ENCODE assay signal across 17 cellular contexts in the genomic region with DNA sequence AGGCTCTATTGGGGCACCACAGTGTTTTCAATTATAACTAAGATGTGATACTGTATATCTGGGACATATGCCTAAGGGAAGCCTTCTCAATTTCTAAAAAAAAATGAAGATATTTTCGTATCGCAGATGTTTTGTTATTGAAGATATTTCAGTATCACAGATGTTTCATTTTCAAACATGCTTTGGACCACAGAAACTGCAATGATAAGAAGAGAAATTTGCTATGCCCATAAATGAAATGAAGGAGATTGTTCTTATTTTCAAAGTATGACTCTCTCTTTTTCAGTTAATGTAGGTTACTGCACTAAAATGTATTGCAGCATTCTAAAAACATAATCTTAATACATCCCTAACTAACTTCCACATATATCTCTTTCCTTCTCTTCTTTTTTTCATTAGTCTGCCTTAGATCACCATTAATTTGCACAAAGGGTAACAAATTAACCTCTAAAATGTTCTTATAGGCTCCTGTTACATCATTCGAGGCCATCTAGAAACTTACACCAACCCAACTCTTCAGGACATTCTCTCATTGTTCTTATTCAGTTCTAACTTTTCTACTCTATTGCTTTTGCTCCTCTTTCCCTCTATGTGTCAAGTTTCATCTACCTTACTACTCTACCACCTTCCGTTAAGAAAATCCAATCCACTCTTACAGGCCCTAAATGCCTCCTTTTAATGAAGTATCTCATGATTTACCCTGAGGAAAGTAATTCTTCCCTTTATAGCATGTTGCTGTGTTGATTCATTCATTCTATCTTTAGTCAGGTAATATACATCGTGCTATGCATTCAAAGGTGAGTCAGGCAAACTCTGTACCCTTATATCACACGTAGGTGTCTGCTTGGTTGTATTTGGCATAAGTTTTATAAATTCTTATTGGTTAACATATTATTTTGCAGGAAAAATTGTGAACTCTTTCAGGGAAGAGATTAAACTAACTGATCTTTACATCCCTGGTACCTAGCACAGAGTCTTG.
A peak's percentile ranks its signal among the peaks of the same experiment; 100 is the strongest.
DNase-seq lines count a peak whose midpoint lies in the region; ATAC-seq, FAIRE-seq and TF ChIP-seq lines count a peak whose summit lies in the region.
"Had no signal": no experiment of that assay in that cellular context is flagged by ENCODE, and none has a peak within 500 bp of the region (broad histone marks: within the 10 kb centered on the region; RNA-seq: fewer than 3 reads in every experiment).

No MANE protein-coding gene starts in this region.

- H3K4me1 ChIP-seq in gastrocnemius medialis: peaks cover 0 to 6% of the 10 kb centered on the region in 2 donors
- H3K4me1 ChIP-seq in testis: no peaks in the 10 kb centered on the region

- H3K4me3 Mint-ChIP-seq in dendritic cell treated with granulocyte-macrophage colony-stimulating factor and Interleukin-4, amounts not matched to agents 40 ng/mL and 50 ng/mL, for 4 days: no peak overlapping the region
- H3K4me3 Mint-ChIP-seq in mesothelial cell of epicardium: no peak overlapping the region

- no peak for TF ChIP-seq CTCF in gastrocnemius medialis (IDR thresholded peaks at IDR 0.05 in 4 of 5, conservative IDR thresholded peaks at IDR 0.05 in 1 of 5)
- TF ChIP-seq CTCF in testis (IDR thresholded peaks at IDR 0.05): no peak
- no peak for TF ChIP-seq CTCF in mesothelial cell of epicardium (IDR thresholded peaks at IDR 0.05; ENCODE audit: unreplicated experiment)

- DNase-seq in GM12892 (ENCODE audit: insufficient read length) (no peak), gastrocnemius medialis (no peak), testis (no peak), NCI-H1436 (lab: John Stamatoyannopoulos, UW) (no peak), mesothelial cell of epicardium (ENCODE audit: low spot score in 2 of 2, unreplicated experiment in 2 of 2) (no peak)
- DNase-seq: activated CD4-positive, alpha-beta T cell treated with anti-CD3 and anti-CD28 coated beads, Interleukin-2, amount 50 U/mL, for 4 hours; activated gamma-delta T cell; erythroblast; H7; mesenchymal stem cell; NCI-H187; NCI-H510A; OCI-M1 had no signal

- no peaks in the 10 kb centered on the region for H3K27me3 ChIP-seq in gastrocnemius medialis
- no peaks in the 10 kb centered on the region for H3K27me3 ChIP-seq in testis

- ATAC-seq in GM21515 (IDR thresholded peaks at IDR 0.05; ENCODE audit: unreplicated experiment) (peak; percentile 40), HG03521 (IDR thresholded peaks at IDR 0.05; ENCODE audit: unreplicated experiment) (peak; percentile 33), gastrocnemius medialis (no peak)

- no peak overlapping the region for H3K27ac ChIP-seq in gastrocnemius medialis
- no peak overlapping the region for H3K27ac ChIP-seq in testis
- H3K27ac ChIP-seq: SK-N-MC had no signal

- peaks cover 30% of the 10 kb centered on the region for H3K4me1 Mint-ChIP-seq in dendritic cell treated with granulocyte-macrophage colony-stimulating factor and Interleukin-4, amounts not matched to agents 40 ng/mL and 50 ng/mL, for 4 days (ENCODE audit: low read depth)
- peaks cover 22% of the 10 kb centered on the region for H3K4me1 Mint-ChIP-seq in mesothelial cell of epicardium

- H3K27ac Mint-ChIP-seq in dendritic cell treated with granulocyte-macrophage colony-stimulating factor and Interleukin-4, amounts not matched to agents 40 ng/mL and 50 ng/mL, for 4 days: peak overlapping the region; percentile 7
- no peak overlapping the region for H3K27ac Mint-ChIP-seq in mesothelial cell of epicardium

- H3K27me3 Mint-ChIP-seq in dendritic cell treated with granulocyte-macrophage colony-stimulating factor and Interleukin-4, amounts not matched to agents 40 ng/mL and 50 ng/mL, for 4 days: no peaks in the 10 kb centered on the region
- no peaks in the 10 kb centered on the region for H3K27me3 Mint-ChIP-seq in mesothelial cell of epicardium (ENCODE audit: low read depth)

- H3K4me3 ChIP-seq in gastrocnemius medialis: no peak overlapping the region
- no peak overlapping the region for H3K4me3 ChIP-seq in testis
- H3K4me3 ChIP-seq: SK-N-MC had no signal

- no peaks in the 10 kb centered on the region for H3K9me3 Mint-ChIP-seq in dendritic cell treated with granulocyte-macrophage colony-stimulating factor and Interleukin-4, amounts not matched to agents 40 ng/mL and 50 ng/mL, for 4 days
- H3K9me3 Mint-ChIP-seq in mesothelial cell of epicardium: peaks cover 7% of the 10 kb centered on the region

- H3K9me3 ChIP-seq in gastrocnemius medialis (no peaks in the 10 kb centered on the region), testis (no peaks in the 10 kb centered on the region)

- intact Hi-C loops in dendritic cell treated with granulocyte-macrophage colony-stimulating factor and Interleukin-4, amounts not matched to agents 40 ng/mL and 50 ng/mL, for 4 days (cut with micrococcal nuclease): no loop called here
- intact Hi-C loops in gastrocnemius medialis (cut with DNase I; ENCODE audit: low total_unique reads): no loop called here
- intact Hi-C loops in testis (cut with DNase I; ENCODE audit: low total_unique reads): no loop called here

- 86 to 89% methylated on average over 6 of the region's 6 CpGs for WGBS in testis, 2 donors

- peak; percentile 82 for FAIRE-seq in GM12892 (lab: Jason Lieb, UNC)

- in situ Hi-C loops in gastrocnemius medialis (cut with MboI; ENCODE audit: low sequenced_read_pairs in 4 of 4): no loop called here

- H3K36me3 Mint-ChIP-seq in dendritic cell treated with granulocyte-macrophage colony-stimulating factor and Interleukin-4, amounts not matched to agents 40 ng/mL and 50 ng/mL, for 4 days (ENCODE audit: low read depth): peaks cover 56% of the 10 kb centered on the region
- H3K36me3 Mint-ChIP-seq in mesothelial cell of epicardium: no peaks in the 10 kb centered on the region

- H3K36me3 ChIP-seq in gastrocnemius medialis: no peaks in the 10 kb centered on the region
- H3K36me3 ChIP-seq in testis (ENCODE audit: low read depth, missing control alignments): no peaks in the 10 kb centered on the region

- TF ChIP-seq POLR2A in GM12892 (IDR thresholded peaks at IDR 0.05; ENCODE audit: low read depth, low read length): no peak
- TF ChIP-seq POLR2A in gastrocnemius medialis (IDR thresholded peaks at IDR 0.05): no peak
- no peak for TF ChIP-seq POLR2A in testis (IDR thresholded peaks at IDR 0.05)

Comparison
In these comparisons a context has a peak if more than half of its experiments do, and no peak if none do; other contexts are left out.
1. ATAC-seq: peak in GM21515 (single experiment) and HG03521 (single experiment); none in gastrocnemius medialis (0 of 2).